ENCODE assay signal across 1 cellular context in the genomic region with DNA sequence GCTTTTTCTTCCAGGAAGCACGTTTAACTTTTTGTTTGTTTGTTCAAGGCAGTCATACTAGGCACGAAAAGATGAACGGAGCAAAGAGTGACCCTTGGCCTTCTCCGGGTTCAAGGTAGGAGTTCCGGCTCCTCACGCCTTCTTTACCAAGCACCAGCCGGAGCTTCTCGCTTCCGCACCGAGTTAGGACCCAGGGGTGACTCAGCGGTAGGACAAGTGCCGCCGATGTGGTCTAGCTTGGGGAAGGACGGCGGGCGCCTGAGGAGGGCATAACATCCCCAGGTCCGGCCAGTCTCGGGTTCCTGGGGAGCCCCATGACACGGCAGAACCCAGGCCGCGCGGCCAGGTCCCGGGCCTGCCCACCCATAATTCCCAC.
TF ChIP-seq lines count a peak whose summit lies in the region.

No MANE protein-coding gene starts in this region.

TF ChIP-seq in HepG2, 621 proteins besides CTCF, POLR2A, EP300 and RAD21 (continued from another document and continues in another):
- TF ChIP-seq, protein P1, sequence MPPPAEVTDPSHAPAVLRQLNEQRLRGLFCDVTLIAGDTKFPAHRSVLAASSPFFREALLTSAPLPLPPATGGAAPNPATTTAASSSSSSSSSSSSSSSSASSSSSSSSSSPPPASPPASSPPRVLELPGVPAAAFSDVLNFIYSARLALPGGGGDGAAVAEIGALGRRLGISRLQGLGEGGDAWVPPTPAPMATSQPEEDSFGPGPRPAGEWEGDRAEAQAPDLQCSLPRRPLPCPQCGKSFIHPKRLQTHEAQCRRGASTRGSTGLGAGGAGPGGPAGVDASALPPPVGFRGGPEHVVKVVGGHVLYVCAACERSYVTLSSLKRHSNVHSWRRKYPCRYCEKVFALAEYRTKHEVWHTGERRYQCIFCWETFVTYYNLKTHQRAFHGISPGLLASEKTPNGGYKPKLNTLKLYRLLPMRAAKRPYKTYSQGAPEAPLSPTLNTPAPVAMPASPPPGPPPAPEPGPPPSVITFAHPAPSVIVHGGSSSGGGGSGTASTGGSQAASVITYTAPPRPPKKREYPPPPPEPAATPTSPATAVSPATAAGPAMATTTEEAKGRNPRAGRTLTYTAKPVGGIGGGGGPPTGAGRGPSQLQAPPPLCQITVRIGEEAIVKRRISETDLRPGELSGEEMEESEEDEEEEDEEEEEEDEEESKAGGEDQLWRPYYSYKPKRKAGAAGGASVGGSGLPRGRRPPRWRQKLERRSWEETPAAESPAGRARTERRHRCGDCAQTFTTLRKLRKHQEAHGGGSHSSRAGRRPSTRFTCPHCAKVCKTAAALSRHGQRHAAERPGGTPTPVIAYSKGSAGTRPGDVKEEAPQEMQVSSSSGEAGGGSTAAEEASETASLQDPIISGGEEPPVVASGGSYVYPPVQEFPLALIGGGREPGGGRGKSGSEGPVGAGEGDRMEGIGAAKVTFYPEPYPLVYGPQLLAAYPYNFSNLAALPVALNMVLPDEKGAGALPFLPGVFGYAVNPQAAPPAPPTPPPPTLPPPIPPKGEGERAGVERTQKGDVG (CRISPR knock-in tag; IDR thresholded peaks at IDR 0.05; ENCODE audit: borderline replicate concordance), result no peak
- peak; percentile 27 for TF ChIP-seq U2AF1 (optimal IDR thresholded peaks at IDR 0.05; ENCODE audit: low read depth, low read length)
- no peak for TF ChIP-seq ZNF124 (CRISPR knock-in tag; IDR thresholded peaks at IDR 0.05)
- no peak; the same call in 1 of the 2 replicates for TF ChIP-seq ZMYM3 (CRISPR knock-in tag; IDR thresholded peaks at IDR 0.05)
- TF ChIP-seq, protein P2, sequence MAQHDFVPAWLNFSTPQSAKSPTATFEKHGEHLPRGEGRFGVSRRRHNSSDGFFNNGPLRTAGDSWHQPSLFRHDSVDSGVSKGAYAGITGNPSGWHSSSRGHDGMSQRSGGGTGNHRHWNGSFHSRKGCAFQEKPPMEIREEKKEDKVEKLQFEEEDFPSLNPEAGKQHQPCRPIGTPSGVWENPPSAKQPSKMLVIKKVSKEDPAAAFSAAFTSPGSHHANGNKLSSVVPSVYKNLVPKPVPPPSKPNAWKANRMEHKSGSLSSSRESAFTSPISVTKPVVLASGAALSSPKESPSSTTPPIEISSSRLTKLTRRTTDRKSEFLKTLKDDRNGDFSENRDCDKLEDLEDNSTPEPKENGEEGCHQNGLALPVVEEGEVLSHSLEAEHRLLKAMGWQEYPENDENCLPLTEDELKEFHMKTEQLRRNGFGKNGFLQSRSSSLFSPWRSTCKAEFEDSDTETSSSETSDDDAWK (CRISPR knock-in tag; IDR thresholded peaks at IDR 0.05), result no peak
- TF ChIP-seq, protein P3, sequence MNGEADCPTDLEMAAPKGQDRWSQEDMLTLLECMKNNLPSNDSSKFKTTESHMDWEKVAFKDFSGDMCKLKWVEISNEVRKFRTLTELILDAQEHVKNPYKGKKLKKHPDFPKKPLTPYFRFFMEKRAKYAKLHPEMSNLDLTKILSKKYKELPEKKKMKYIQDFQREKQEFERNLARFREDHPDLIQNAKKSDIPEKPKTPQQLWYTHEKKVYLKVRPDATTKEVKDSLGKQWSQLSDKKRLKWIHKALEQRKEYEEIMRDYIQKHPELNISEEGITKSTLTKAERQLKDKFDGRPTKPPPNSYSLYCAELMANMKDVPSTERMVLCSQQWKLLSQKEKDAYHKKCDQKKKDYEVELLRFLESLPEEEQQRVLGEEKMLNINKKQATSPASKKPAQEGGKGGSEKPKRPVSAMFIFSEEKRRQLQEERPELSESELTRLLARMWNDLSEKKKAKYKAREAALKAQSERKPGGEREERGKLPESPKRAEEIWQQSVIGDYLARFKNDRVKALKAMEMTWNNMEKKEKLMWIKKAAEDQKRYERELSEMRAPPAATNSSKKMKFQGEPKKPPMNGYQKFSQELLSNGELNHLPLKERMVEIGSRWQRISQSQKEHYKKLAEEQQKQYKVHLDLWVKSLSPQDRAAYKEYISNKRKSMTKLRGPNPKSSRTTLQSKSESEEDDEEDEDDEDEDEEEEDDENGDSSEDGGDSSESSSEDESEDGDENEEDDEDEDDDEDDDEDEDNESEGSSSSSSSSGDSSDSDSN (CRISPR knock-in tag; IDR thresholded peaks at IDR 0.05), result no peak; the same call in 1 of the 2 replicates
- TF ChIP-seq TCF12 (IDR thresholded peaks at IDR 0.05), result no peak
- TF ChIP-seq TCF12 (CRISPR knock-in tag; IDR thresholded peaks at IDR 0.05), result no peak
- TF ChIP-seq DMAP1 (CRISPR knock-in tag; IDR thresholded peaks at IDR 0.05), result no peak
- TF ChIP-seq CCAR2 (optimal IDR thresholded peaks at IDR 0.05; ENCODE audit: low read depth, low read length), result no peak
- TF ChIP-seq, protein P4, sequence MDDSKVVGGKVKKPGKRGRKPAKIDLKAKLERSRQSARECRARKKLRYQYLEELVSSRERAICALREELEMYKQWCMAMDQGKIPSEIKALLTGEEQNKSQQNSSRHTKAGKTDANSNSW (CRISPR knock-in tag; IDR thresholded peaks at IDR 0.05; ENCODE audit: borderline replicate concordance), result peak; percentile 20; the same call in 1 of the 2 replicates
- TF ChIP-seq HMG20A (CRISPR knock-in tag; IDR thresholded peaks at IDR 0.05; ENCODE audit: borderline replicate concordance), result 0 out of 2 replicates have a peak, but pooled peaks have one; percentile 17
- no peak for TF ChIP-seq PHF8 (CRISPR knock-in tag; IDR thresholded peaks at IDR 0.05)
- TF ChIP-seq KLF11 (CRISPR knock-in tag; IDR thresholded peaks at IDR 0.05), result 0 out of 2 replicates have a peak, but pooled peaks have one; percentile 17
- TF ChIP-seq ZKSCAN1 (IDR thresholded peaks at IDR 0.05; ENCODE audit: low read length), result peak; percentile 42; the same call in 1 of the 2 replicates
- TF ChIP-seq MBNL3 (CRISPR knock-in tag; conservative IDR thresholded peaks at IDR 0.05), result no peak
- no peak for TF ChIP-seq TEAD2 (CRISPR knock-in tag; IDR thresholded peaks at IDR 0.05)
- TF ChIP-seq HNF4G (IDR thresholded peaks at IDR 0.05; ENCODE audit: borderline replicate concordance, low read depth, low read length), result no peak
- peak; percentile 17; the same call in 1 of the 2 replicates for TF ChIP-seq HNF4G (CRISPR knock-in tag; IDR thresholded peaks at IDR 0.05; ENCODE audit: borderline replicate concordance, low read depth)
- TF ChIP-seq KDM3A (CRISPR knock-in tag; IDR thresholded peaks at IDR 0.05; ENCODE audit: low read depth), result no peak
- TF ChIP-seq CBX5 (CRISPR knock-in tag; IDR thresholded peaks at IDR 0.05; ENCODE audit: borderline replicate concordance), result no peak
- TF ChIP-seq, protein P5, sequence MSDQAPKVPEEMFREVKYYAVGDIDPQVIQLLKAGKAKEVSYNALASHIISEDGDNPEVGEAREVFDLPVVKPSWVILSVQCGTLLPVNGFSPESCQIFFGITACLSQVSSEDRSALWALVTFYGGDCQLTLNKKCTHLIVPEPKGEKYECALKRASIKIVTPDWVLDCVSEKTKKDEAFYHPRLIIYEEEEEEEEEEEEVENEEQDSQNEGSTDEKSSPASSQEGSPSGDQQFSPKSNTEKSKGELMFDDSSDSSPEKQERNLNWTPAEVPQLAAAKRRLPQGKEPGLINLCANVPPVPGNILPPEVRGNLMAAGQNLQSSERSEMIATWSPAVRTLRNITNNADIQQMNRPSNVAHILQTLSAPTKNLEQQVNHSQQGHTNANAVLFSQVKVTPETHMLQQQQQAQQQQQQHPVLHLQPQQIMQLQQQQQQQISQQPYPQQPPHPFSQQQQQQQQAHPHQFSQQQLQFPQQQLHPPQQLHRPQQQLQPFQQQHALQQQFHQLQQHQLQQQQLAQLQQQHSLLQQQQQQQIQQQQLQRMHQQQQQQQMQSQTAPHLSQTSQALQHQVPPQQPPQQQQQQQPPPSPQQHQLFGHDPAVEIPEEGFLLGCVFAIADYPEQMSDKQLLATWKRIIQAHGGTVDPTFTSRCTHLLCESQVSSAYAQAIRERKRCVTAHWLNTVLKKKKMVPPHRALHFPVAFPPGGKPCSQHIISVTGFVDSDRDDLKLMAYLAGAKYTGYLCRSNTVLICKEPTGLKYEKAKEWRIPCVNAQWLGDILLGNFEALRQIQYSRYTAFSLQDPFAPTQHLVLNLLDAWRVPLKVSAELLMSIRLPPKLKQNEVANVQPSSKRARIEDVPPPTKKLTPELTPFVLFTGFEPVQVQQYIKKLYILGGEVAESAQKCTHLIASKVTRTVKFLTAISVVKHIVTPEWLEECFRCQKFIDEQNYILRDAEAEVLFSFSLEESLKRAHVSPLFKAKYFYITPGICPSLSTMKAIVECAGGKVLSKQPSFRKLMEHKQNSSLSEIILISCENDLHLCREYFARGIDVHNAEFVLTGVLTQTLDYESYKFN (CRISPR knock-in tag; conservative IDR thresholded peaks at IDR 0.05), result no peak
- no peak for TF ChIP-seq ZNF30 (CRISPR knock-in tag; IDR thresholded peaks at IDR 0.05)
- TF ChIP-seq, protein P6, sequence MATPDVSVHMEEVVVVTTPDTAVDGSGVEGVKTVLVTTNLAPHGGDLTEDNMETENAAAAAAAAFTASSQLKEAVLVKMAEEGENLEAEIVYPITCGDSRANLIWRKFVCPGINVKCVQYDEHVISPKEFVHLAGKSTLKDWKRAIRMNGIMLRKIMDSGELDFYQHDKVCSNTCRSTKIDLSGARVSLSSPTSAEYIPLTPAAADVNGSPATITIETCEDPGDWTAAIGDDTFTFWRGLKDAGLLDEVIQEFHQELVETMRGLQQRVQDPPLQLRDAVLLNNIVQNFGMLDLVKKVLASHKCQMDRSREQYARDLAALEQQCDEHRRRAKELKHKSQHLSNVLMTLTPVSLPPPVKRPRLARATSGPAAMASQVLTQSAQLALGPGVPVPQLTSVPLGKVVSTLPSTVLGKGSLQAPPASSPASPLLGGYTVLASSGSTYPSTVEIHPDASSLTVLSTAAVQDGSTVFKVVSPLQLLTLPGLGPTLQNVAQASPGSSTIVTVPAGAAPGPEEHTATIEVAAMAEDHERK (CRISPR knock-in tag; IDR thresholded peaks at IDR 0.05; ENCODE audit: low read depth), result no peak
- TF ChIP-seq, protein P7, sequence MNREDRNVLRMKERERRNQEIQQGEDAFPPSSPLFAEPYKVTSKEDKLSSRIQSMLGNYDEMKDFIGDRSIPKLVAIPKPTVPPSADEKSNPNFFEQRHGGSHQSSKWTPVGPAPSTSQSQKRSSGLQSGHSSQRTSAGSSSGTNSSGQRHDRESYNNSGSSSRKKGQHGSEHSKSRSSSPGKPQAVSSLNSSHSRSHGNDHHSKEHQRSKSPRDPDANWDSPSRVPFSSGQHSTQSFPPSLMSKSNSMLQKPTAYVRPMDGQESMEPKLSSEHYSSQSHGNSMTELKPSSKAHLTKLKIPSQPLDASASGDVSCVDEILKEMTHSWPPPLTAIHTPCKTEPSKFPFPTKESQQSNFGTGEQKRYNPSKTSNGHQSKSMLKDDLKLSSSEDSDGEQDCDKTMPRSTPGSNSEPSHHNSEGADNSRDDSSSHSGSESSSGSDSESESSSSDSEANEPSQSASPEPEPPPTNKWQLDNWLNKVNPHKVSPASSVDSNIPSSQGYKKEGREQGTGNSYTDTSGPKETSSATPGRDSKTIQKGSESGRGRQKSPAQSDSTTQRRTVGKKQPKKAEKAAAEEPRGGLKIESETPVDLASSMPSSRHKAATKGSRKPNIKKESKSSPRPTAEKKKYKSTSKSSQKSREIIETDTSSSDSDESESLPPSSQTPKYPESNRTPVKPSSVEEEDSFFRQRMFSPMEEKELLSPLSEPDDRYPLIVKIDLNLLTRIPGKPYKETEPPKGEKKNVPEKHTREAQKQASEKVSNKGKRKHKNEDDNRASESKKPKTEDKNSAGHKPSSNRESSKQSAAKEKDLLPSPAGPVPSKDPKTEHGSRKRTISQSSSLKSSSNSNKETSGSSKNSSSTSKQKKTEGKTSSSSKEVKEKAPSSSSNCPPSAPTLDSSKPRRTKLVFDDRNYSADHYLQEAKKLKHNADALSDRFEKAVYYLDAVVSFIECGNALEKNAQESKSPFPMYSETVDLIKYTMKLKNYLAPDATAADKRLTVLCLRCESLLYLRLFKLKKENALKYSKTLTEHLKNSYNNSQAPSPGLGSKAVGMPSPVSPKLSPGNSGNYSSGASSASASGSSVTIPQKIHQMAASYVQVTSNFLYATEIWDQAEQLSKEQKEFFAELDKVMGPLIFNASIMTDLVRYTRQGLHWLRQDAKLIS (CRISPR knock-in tag; IDR thresholded peaks at IDR 0.05), result no peak; the same call in 1 of the 2 replicates
- no peak for TF ChIP-seq ZSCAN9 (CRISPR knock-in tag; IDR thresholded peaks at IDR 0.05; ENCODE audit: borderline replicate concordance)
- no peak; the same call in 1 of the 2 replicates for TF ChIP-seq NFKB2 (CRISPR knock-in tag; IDR thresholded peaks at IDR 0.05; ENCODE audit: borderline replicate concordance)
- no peak for TF ChIP-seq CBX2 (IDR thresholded peaks at IDR 0.05; ENCODE audit: low read depth, low read length)
- no peak for TF ChIP-seq CBX2 (CRISPR knock-in tag; IDR thresholded peaks at IDR 0.05; ENCODE audit: low read depth)
- TF ChIP-seq POGZ (CRISPR knock-in tag; IDR thresholded peaks at IDR 0.05), result no peak
- TF ChIP-seq, protein P8, sequence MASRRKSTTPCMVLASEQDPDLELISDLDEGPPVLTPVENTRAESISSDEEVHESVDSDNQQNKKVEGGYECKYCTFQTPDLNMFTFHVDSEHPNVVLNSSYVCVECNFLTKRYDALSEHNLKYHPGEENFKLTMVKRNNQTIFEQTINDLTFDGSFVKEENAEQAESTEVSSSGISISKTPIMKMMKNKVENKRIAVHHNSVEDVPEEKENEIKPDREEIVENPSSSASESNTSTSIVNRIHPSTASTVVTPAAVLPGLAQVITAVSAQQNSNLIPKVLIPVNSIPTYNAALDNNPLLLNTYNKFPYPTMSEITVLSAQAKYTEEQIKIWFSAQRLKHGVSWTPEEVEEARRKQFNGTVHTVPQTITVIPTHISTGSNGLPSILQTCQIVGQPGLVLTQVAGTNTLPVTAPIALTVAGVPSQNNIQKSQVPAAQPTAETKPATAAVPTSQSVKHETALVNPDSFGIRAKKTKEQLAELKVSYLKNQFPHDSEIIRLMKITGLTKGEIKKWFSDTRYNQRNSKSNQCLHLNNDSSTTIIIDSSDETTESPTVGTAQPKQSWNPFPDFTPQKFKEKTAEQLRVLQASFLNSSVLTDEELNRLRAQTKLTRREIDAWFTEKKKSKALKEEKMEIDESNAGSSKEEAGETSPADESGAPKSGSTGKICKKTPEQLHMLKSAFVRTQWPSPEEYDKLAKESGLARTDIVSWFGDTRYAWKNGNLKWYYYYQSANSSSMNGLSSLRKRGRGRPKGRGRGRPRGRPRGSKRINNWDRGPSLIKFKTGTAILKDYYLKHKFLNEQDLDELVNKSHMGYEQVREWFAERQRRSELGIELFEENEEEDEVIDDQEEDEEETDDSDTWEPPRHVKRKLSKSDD (CRISPR knock-in tag; IDR thresholded peaks at IDR 0.05; ENCODE audit: low read depth), result no peak
- no peak; the same call in 1 of the 2 replicates for TF ChIP-seq PAX8 (CRISPR knock-in tag; IDR thresholded peaks at IDR 0.05; ENCODE audit: borderline replicate concordance)
- TF ChIP-seq HOXA7 (CRISPR knock-in tag; IDR thresholded peaks at IDR 0.05), result no peak
- no peak for TF ChIP-seq ZNF577 (CRISPR knock-in tag; IDR thresholded peaks at IDR 0.05; ENCODE audit: borderline replicate concordance, low read depth)
- TF ChIP-seq HHEX (CRISPR knock-in tag; IDR thresholded peaks at IDR 0.05), result no peak
- no peak for TF ChIP-seq ZNF598 (CRISPR knock-in tag; IDR thresholded peaks at IDR 0.05; ENCODE audit: borderline replicate concordance)
